Comparison of ENCODE assay signal across 12 cellular contexts in genomic region chr1:160625725-160626498, GRCh38. TPM values are rescaled to one million over a fixed set of nuclear protein-coding genes. Genes with fewer than 3 reads are reported as not detected.
A peak's percentile ranks its signal among the peaks of the same experiment; 100 is the strongest.
DNase-seq lines count a peak whose midpoint lies in the region; ATAC-seq, FAIRE-seq and TF ChIP-seq lines count a peak whose summit lies in the region.
"Had no signal": no experiment of that assay in that cellular context is flagged by ENCODE, and none has a peak within 500 bp of the region (broad histone marks: within the 10 kb centered on the region; RNA-seq: fewer than 3 reads in every experiment).

No MANE protein-coding gene starts in this region.

- SMC1A ChIA-PET in GM12878 (lab: Charles Lee; ENCODE audit: uncharacterized antibody, unreplicated experiment) = interaction anchor here (1.0 to 17.6 kb wide), 17 partner anchors 8 to 197 kb away, joined by 3 to 259 read pairs (median 5); partner anchors contain the start of gene SLAMF1

- no peak for TF ChIP-seq RAD21 in GM12878 (IDR thresholded peaks at IDR 0.05; ENCODE audit: insufficient read depth, low read depth, low read length)

- no peaks in the 10 kb centered on the region for H3K36me3 Mint-ChIP-seq in osteocyte (ENCODE audit: unreplicated experiment)

- H3K4me3 ChIP-seq in Karpas-422 (ENCODE audit: low read length) = no peak overlapping the region
- H3K4me3 ChIP-seq in GM12878 = peak overlapping the region; percentile 26; the same call in 1 of the 2 replicates
- no peak overlapping the region for H3K4me3 ChIP-seq in PC-3 (ENCODE audit: low read length)
- H3K4me3 ChIP-seq: uterus had no signal

- BruUV-seq in GM12878 (replicated peaks; lab: Mats Ljungman, UMichigan) (no TSS peak), PC-3 (replicated peaks; lab: Mats Ljungman, UMichigan) (no TSS peak)

- H3K9me3 Mint-ChIP-seq in osteocyte (ENCODE audit: unreplicated experiment) = no peaks in the 10 kb centered on the region

- intact Hi-C loops in GM12878 (cut with micrococcal nuclease; ENCODE audit: unreplicated experiment) (loop anchor here (2.0 kb wide), 1 partner anchor 21 kb away; the partner anchor contains the start of gene SLAMF1), PC-3 (cut with micrococcal nuclease) (no loop called here)

- no peaks in the 10 kb centered on the region for H4K20me1 ChIP-seq in Karpas-422 (ENCODE audit: insufficient read depth, low read depth, low read length)
- H4K20me1 ChIP-seq in GM12878 (ENCODE audit: control insufficient read depth, insufficient read depth) = no peaks in the 10 kb centered on the region
- H4K20me1 ChIP-seq in PC-3 (ENCODE audit: low read length) = no peaks in the 10 kb centered on the region

- H3K27ac Mint-ChIP-seq in osteocyte (ENCODE audit: unreplicated experiment) = no peak overlapping the region

- CTCF ChIA-PET in GM12878 (lab: Yijun Ruan, JAX) = interaction anchor here (0.9 to 2.8 kb wide), 5 partner anchors 14 to 151 kb away, joined by 3 to 14 read pairs (median 4); no protein-coding TSS in a partner anchor
- CTCF ChIA-PET in PC-3 (lab: Charles Lee) = no interaction called here

- in situ Hi-C loops in GM12878 (cut with MboI) = no loop called here

- no peak for DNase-seq in Karpas-422
- peak; percentile 49 for DNase-seq in activated CD4-positive, alpha-beta T cell treated with anti-CD3 and anti-CD28 coated beads for 1 hour
- no peak for DNase-seq in GM12878 (ENCODE audit: low read depth, low spot score)
- DNase-seq in stimulated activated CD8-positive, alpha-beta memory T cell treated with anti-CD3 and anti-CD28 coated beads, Interleukin-7, amount 100 ng/mL, for 4 hours (ENCODE audit: low read depth in 2 of 2) = peak; percentile 51 to 64
- DNase-seq in PC-3 = no peak
- DNase-seq in osteocyte (ENCODE audit: extremely low spot score, unreplicated experiment) = no peak
- DNase-seq in GM10266 (ENCODE audit: extremely low spot score) = no peak
- DNase-seq: retina, uterus had no signal

- no peak for FAIRE-seq in GM12878 (lab: Jason Lieb, UNC)
- FAIRE-seq: G401.6 had no signal

- no peak overlapping the region for H3K4me3 Mint-ChIP-seq in osteocyte (ENCODE audit: unreplicated experiment)

- RAD21 ChIA-PET in GM12878 (lab: Charles Lee; ENCODE audit: unreplicated experiment) = interaction anchor here (0.6 to 15.7 kb wide), 11 partner anchors 12 to 195 kb away, joined by 3 to 194 read pairs (median 5); partner anchors contain the start of gene SLAMF1

- no peaks in the 10 kb centered on the region for H3F3A ChIP-seq in PC-3 (ENCODE audit: low read length, unreplicated experiment)

- peaks cover 60% of the 10 kb centered on the region for H3K4me1 ChIP-seq in Karpas-422 (ENCODE audit: low read length)
- H3K4me1 ChIP-seq in GM12878 (ENCODE audit: control insufficient read depth, insufficient read depth, low read length) = peaks cover 85% of the 10 kb centered on the region
- H3K4me1 ChIP-seq in PC-3 (ENCODE audit: insufficient read depth, low read length) = no peaks in the 10 kb centered on the region
- H3K4me1 ChIP-seq: uterus had no signal

- H3K27me3 ChIP-seq in Karpas-422 (ENCODE audit: low read length) = no peaks in the 10 kb centered on the region
- H3K27me3 ChIP-seq in GM12878 (replicated peaks in 1 of 2; ENCODE audit: control insufficient read depth in 2 of 2, insufficient read depth in 2 of 2, low read length in 1 of 2) = no peaks in the 10 kb centered on the region
- peaks cover 87% of the 10 kb centered on the region for H3K27me3 ChIP-seq in PC-3 (ENCODE audit: low read length)
- H3K27me3 ChIP-seq: uterus had no signal

- H3K4me1 Mint-ChIP-seq in osteocyte (ENCODE audit: unreplicated experiment) = no peaks in the 10 kb centered on the region

- H2AFZ ChIP-seq in Karpas-422 (ENCODE audit: low read length) = no peak overlapping the region; the same call in 1 of the 2 replicates
- no peak overlapping the region for H2AFZ ChIP-seq in GM12878 (ENCODE audit: control insufficient read depth, low read depth, low read length)
- no peak overlapping the region for H2AFZ ChIP-seq in PC-3 (ENCODE audit: low read length)

- H3K9me3 ChIP-seq in Karpas-422 (ENCODE audit: low read length) (no peaks in the 10 kb centered on the region), GM12878 (replicated peaks; ENCODE audit: control insufficient read depth, insufficient read depth, low read length) (no peaks in the 10 kb centered on the region), PC-3 (ENCODE audit: low read length) (no peaks in the 10 kb centered on the region)
- H3K9me3 ChIP-seq: uterus had no signal

- 0 out of 2 replicates have a peak, but pooled peaks have one; percentile 40 for TF ChIP-seq POLR2A in GM12878 (IDR thresholded peaks at IDR 0.05; ENCODE audit: low read depth, low read length)

- TF ChIP-seq CTCF in GM12878 (IDR thresholded peaks at IDR 0.05 in 2 of 3, conservative IDR thresholded peaks at IDR 0.05 in 1 of 3; ENCODE audit: control insufficient read depth in 2 of 3, extremely low read depth in 1 of 3, insufficient read depth in 1 of 3, low read depth in 3 of 3, low read length in 3 of 3) = no peak
- no peak for TF ChIP-seq CTCF in PC-3 (conservative IDR thresholded peaks at IDR 0.05; ENCODE audit: low read depth, low read length)
- TF ChIP-seq CTCF in osteocyte (IDR thresholded peaks at IDR 0.05) = no peak
- TF ChIP-seq CTCF in GM10266 (IDR thresholded peaks at IDR 0.05; ENCODE audit: control insufficient read depth, insufficient read depth, low read depth, missing control alignments) = no peak

- H3K9me2 ChIP-seq in Karpas-422 (replicated peaks; ENCODE audit: insufficient read depth, low read length) (no peaks in the 10 kb centered on the region), PC-3 (replicated peaks; ENCODE audit: low read length) (no peaks in the 10 kb centered on the region)

- POLR2A ChIA-PET in GM12878 (lab: Charles Lee) = interaction anchor here (0.7 to 6.0 kb wide), 16 partner anchors 10 to 281 kb away, joined by 3 to 68 read pairs (median 4); partner anchors contain the start of gene SLAMF1
- POLR2A ChIA-PET in PC-3 (lab: Charles Lee; ENCODE audit: unreplicated experiment) = no interaction called here

- H3K27ac ChIP-seq in Karpas-422 (ENCODE audit: low read length) (no peak overlapping the region), GM12878 (ENCODE audit: control insufficient read depth, insufficient read depth) (peak overlapping the region; percentile 92), PC-3 (ENCODE audit: low read length) (no peak overlapping the region)
- H3K27ac ChIP-seq: uterus, VCaP had no signal

- 0% methylated on average over 10 of the region's 10 CpGs for WGBS in GM12878 (ENCODE audit: insufficient coverage, insufficient replicate concordance, low lambda C conversion rate, missing lambda C conversion rate)

- peak; percentile 24 for ATAC-seq in GM12878
- ATAC-seq in PC-3 = no peak
- no peak for ATAC-seq in esophagus mucosa

- H3K36me3 ChIP-seq in Karpas-422 (ENCODE audit: insufficient read depth, low read length) (no peaks in the 10 kb centered on the region), GM12878 (ENCODE audit: control insufficient read depth in 2 of 2, insufficient read depth in 2 of 2, low read length in 1 of 2) (peaks cover 12 to 17% of the 10 kb centered on the region in 2 experiments), PC-3 (ENCODE audit: low read depth, low read length) (no peaks in the 10 kb centered on the region)
- H3K36me3 ChIP-seq: uterus had no signal

- 0 out of 4 replicates have a peak, but pooled peaks of 1 of the 2 experiments have one; percentile 18 for TF ChIP-seq EP300 in GM12878 (IDR thresholded peaks at IDR 0.05; ENCODE audit: borderline replicate concordance in 1 of 2, control insufficient read depth in 1 of 2, low read depth in 2 of 2, low read length in 2 of 2)

- H3K4me2 ChIP-seq in Karpas-422 (ENCODE audit: low read depth, low read length, poor library complexity, severe bottlenecking) (peak overlapping the region; percentile 50), GM12878 (ENCODE audit: control insufficient read depth, insufficient read depth) (peak overlapping the region; percentile 66), PC-3 (ENCODE audit: low read length) (no peak overlapping the region)

- H3K27me3 Mint-ChIP-seq in osteocyte (ENCODE audit: unreplicated experiment) = peaks cover 8% of the 10 kb centered on the region

- H3K9ac ChIP-seq in Karpas-422 (ENCODE audit: low read length) = no peak overlapping the region; the same call in 1 of the 2 replicates
- peak overlapping the region; percentile 51 for H3K9ac ChIP-seq in GM12878 (ENCODE audit: control insufficient read depth, insufficient read depth, low read length)
- H3K9ac ChIP-seq in PC-3 (ENCODE audit: low read length) = no peak overlapping the region

- H3K79me2 ChIP-seq in Karpas-422 (ENCODE audit: low read length) (no peaks in the 10 kb centered on the region), GM12878 (ENCODE audit: control insufficient read depth, insufficient read depth, low read length) (peaks cover 72% of the 10 kb centered on the region), PC-3 (ENCODE audit: low read length) (no peaks in the 10 kb centered on the region)

RNA-seq across cellular contexts. Expression of gene SLAMF1, which starts 20.9 kb away (rescaled TPM):
- total RNA-seq in Karpas-422 (2014; rRNA removed; shearing (Covaris generic); ENCODE audit: low replicate concordance) = 0.30 and 1.1 TPM in 2 replicates
- total RNA-seq in GM12878 (2013; cell fraction: nucleolus; rRNA removed) = 1,111 and 1,167 TPM in 2 replicates
- total RNA-seq in GM12878 (2014; rRNA removed) (121 and 136 TPM in 2 replicates), GM12878 (2014; rRNA removed; fragmentation: Illumina TruSeq; extraction: Trizol) (134 and 145 TPM in 2 replicates), GM12878 (2021) (125 and 140 TPM in 2 replicates), PC-3 (2014; rRNA removed) (not detected in 2 replicates), esophagus mucosa (0.36 TPM), osteocyte (not detected in 2 replicates)
- polyA plus RNA-seq in GM12878 (2011; ENCODE audit: low read depth) = 41.2 TPM
- polyA plus RNA-seq in GM12878 (2011; rRNA removed) (260 and 289 TPM in 2 replicates), GM12878 (2014; fragmentation: Illumina TruSeq; extraction: Trizol) (134 and 155 TPM in 2 replicates), GM12878 (2014; fragmentation: Nextera tagmentation; extraction: Ambion mirVana) (100 to 1,000 TPM; 128 to 145 TPM), GM12878 (2014; rRNA removed) (154 and 204 TPM in 2 replicates), GM12878 (2016; fragmentation: Nextera tagmentation; extraction: Ambion mirVana) (10 to 100 TPM; 87.3 to 89.7 TPM)
- polyA plus RNA-seq in GM12878 (2011; cell fraction: cytosol; rRNA removed) = 194 and 205 TPM in 2 replicates
- polyA plus RNA-seq in GM12878 (2011; cell fraction: nucleus; rRNA removed) = 385 and 567 TPM in 2 replicates
- 73.7 and 121 TPM in 2 replicates for polyA plus RNA-seq in GM12878 (2012)
- polyA minus RNA-seq in GM12878 (2011; rRNA and poly(A)+ RNA removed) = 378 and 409 TPM in 2 replicates
- polyA minus RNA-seq in GM12878 (2011; cell fraction: cytosol; rRNA and poly(A)+ RNA removed) = 105 and 108 TPM in 2 replicates
- polyA minus RNA-seq in GM12878 (2011; cell fraction: nucleus; rRNA and poly(A)+ RNA removed) = 309 and 389 TPM in 2 replicates

RNA-seq across cellular contexts. Expression of gene CD84, which starts 46.6 kb away (rescaled TPM):
- total RNA-seq in Karpas-422 (2014; rRNA removed; shearing (Covaris generic); ENCODE audit: low replicate concordance) = 14.4 and 29.4 TPM in 2 replicates
- total RNA-seq in GM12878 (2013; cell fraction: nucleolus; rRNA removed) = 245 and 258 TPM in 2 replicates
- total RNA-seq in GM12878 (2014; rRNA removed) (12.3 and 15.2 TPM in 2 replicates), GM12878 (2014; rRNA removed; fragmentation: Illumina TruSeq; extraction: Trizol) (13.8 and 14.5 TPM in 2 replicates), GM12878 (2021) (10.4 and 14.2 TPM in 2 replicates), PC-3 (2014; rRNA removed) (not detected in 2 replicates), esophagus mucosa (1.2 TPM), osteocyte (not detected in 2 replicates)
- 12.7 TPM for polyA plus RNA-seq in GM12878 (2011; ENCODE audit: low read depth)
- polyA plus RNA-seq in GM12878 (2011; rRNA removed) (18.1 and 20.8 TPM in 2 replicates), GM12878 (2014; fragmentation: Illumina TruSeq; extraction: Trizol) (20.3 and 26.6 TPM in 2 replicates), GM12878 (2014; fragmentation: Nextera tagmentation; extraction: Ambion mirVana) (1 to 10 TPM; 3.4 to 6.8 TPM), GM12878 (2014; rRNA removed) (9.3 and 11.2 TPM in 2 replicates), GM12878 (2016; fragmentation: Nextera tagmentation; extraction: Ambion mirVana) (1 to 10 TPM; 7.5 to 7.9 TPM)
- polyA plus RNA-seq in GM12878 (2011; cell fraction: cytosol; rRNA removed) = 7.7 and 7.8 TPM in 2 replicates
- polyA plus RNA-seq in GM12878 (2011; cell fraction: nucleus; rRNA removed) = 20.4 and 23.3 TPM in 2 replicates
- 9.2 and 10.5 TPM in 2 replicates for polyA plus RNA-seq in GM12878 (2012)
- polyA minus RNA-seq in GM12878 (2011; rRNA and poly(A)+ RNA removed) = 21.3 and 24.2 TPM in 2 replicates
- 2.3 and 2.4 TPM in 2 replicates for polyA minus RNA-seq in GM12878 (2011; cell fraction: cytosol; rRNA and poly(A)+ RNA removed)
- 16.3 and 17.8 TPM in 2 replicates for polyA minus RNA-seq in GM12878 (2011; cell fraction: nucleus; rRNA and poly(A)+ RNA removed)

Comparison
In these comparisons a context has a peak if more than half of its experiments do, and no peak if none do; other contexts are left out.
1. DNase-seq: peak in activated CD4-positive, alpha-beta T cell treated with anti-CD3 and anti-CD28 coated beads for 1 hour (single experiment) and stimulated activated CD8-positive, alpha-beta memory T cell treated with anti-CD3 and anti-CD28 coated beads, Interleukin-7, amount 100 ng/mL, for 4 hours (2 of 2); none in Karpas-422 (single experiment), GM12878 (single experiment), PC-3 (single experiment), osteocyte (single experiment) and GM10266 (single experiment).
2. RNA of gene SLAMF1, which starts 20.9 kb away (total RNA-seq): 121 to 1,167 TPM in GM12878; 0.36 TPM in esophagus mucosa (single experiment), 0.30 to 1.1 TPM in Karpas-422, not detected in PC-3 and not detected in osteocyte; every median in the first group is over 10 times any median in the second.